ENCODE assay signal across 23 cellular contexts in the genomic region with DNA sequence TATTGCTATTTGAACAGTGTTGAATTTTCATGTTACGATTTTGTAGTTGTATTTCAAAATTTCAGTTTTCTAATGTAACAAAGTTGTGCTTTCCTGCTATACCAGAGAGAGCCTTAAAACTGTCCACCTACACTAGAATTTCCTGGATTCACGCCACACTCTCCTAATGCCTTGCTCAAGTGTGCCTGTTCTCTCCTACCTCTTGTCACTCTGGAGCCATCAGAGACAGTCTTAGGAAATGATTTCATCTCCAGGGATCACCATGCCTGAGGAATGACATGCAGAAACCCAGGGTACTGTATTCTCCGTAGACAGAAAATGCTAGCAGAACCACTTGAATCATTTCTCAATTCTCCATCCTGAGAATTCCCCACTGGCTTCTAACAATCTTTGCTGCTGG.
"Had no signal": no experiment of that assay in that cellular context is flagged by ENCODE, and none has a peak within 500 bp of the region (broad histone marks: within the 10 kb centered on the region; RNA-seq: fewer than 3 reads in every experiment).

No MANE protein-coding gene starts in this region.

- H3K9ac ChIP-seq: neural progenitor cell, parathyroid adenoma had no signal

- H3K9me3 Mint-ChIP-seq: mesothelial cell of epicardium; natural killer cell treated with Interleukin-12 subunit alpha and Interleukin-12 subunit beta and Interleukin-15 and Interleukin-18, amount 100 ng/mL, for 72 hours; type B pancreatic cell had no signal

- H3K36me3 ChIP-seq: neural progenitor cell, right atrium auricular region, sigmoid colon, thyroid gland had no signal

- H3K27me3 Mint-ChIP-seq: effector memory CD8-positive, alpha-beta T cell; naive B cell; progenitor cell of endocrine pancreas; stimulated activated naive CD8-positive, alpha-beta T cell treated with anti-CD3 and anti-CD28 coated beads, Interleukin-15, amount 100 ng/mL, for 72 hours; type B pancreatic cell had no signal

- H3K4me1 Mint-ChIP-seq: mesothelial cell of epicardium; neural progenitor cell; stimulated activated naive CD8-positive, alpha-beta T cell treated with anti-CD3 and anti-CD28 coated beads, Interleukin-15, amount 100 ng/mL, for 72 hours had no signal

- H3K27me3 ChIP-seq: neural progenitor cell, right atrium auricular region, sigmoid colon, thyroid gland had no signal

- H3K27ac ChIP-seq: neural progenitor cell, parathyroid adenoma, right atrium auricular region, sigmoid colon, thyroid gland had no signal

- DNase-seq: cerebellar nuclear complex; cortex of kidney; effector memory CD8-positive, alpha-beta T cell; kidney; mesenchymal stem cell; mucosa of descending colon; naive B cell; sigmoid colon; small intestine; stimulated activated CD4-positive, alpha-beta T cell treated with anti-CD3 and anti-CD28 coated beads, Interleukin-12 subunit alpha, Interleukin-12 subunit beta, amount 100 ng/mL, for 4 hours; stimulated activated CD4-positive, alpha-beta T cell treated with anti-CD3 and anti-CD28 coated beads, Interleukin-1b, Interleukin-23, amount 100 ng/mL, for 48 hours; stimulated activated CD4-positive, alpha-beta T cell treated with anti-CD3 and anti-CD28 coated beads, Interleukin-4, amount 100 ng/mL, for 1 hour; stimulated activated CD8-positive, alpha-beta memory T cell treated with anti-CD3 and anti-CD28 coated beads, Interleukin-4, amount 100 ng/mL, for 48 hours; stimulated activated naive CD4-positive, alpha-beta T cell; stimulated activated naive CD8-positive, alpha-beta T cell treated with anti-CD3 and anti-CD28 coated beads, Interleukin-15, amount 100 ng/mL, for 72 hours; thyroid gland had no signal

- H3K9me3 ChIP-seq: mucosa of descending colon, right atrium auricular region, sigmoid colon, thyroid gland had no signal

- H3K36me3 Mint-ChIP-seq: mesothelial cell of epicardium; natural killer cell treated with Interleukin-12 subunit alpha and Interleukin-12 subunit beta and Interleukin-15 and Interleukin-18, amount 100 ng/mL, for 72 hours; neural progenitor cell; type B pancreatic cell had no signal

- H3K4me3 ChIP-seq: mucosa of descending colon, neural progenitor cell, right atrium auricular region, sigmoid colon, thyroid gland had no signal

- H3K4me3 Mint-ChIP-seq: effector memory CD8-positive, alpha-beta T cell; mesothelial cell of epicardium; naive B cell; natural killer cell treated with Interleukin-12 subunit alpha and Interleukin-12 subunit beta and Interleukin-15 and Interleukin-18, amount 100 ng/mL, for 72 hours; neural progenitor cell; stimulated activated naive CD8-positive, alpha-beta T cell treated with anti-CD3 and anti-CD28 coated beads, Interleukin-15, amount 100 ng/mL, for 72 hours; type B pancreatic cell had no signal

- H3K27ac Mint-ChIP-seq: effector memory CD8-positive, alpha-beta T cell; mesothelial cell of epicardium; natural killer cell treated with Interleukin-12 subunit alpha and Interleukin-12 subunit beta and Interleukin-15 and Interleukin-18, amount 100 ng/mL, for 72 hours; neural progenitor cell; progenitor cell of endocrine pancreas; stimulated activated naive CD8-positive, alpha-beta T cell treated with anti-CD3 and anti-CD28 coated beads, Interleukin-15, amount 100 ng/mL, for 72 hours; type B pancreatic cell had no signal

- H3K4me1 ChIP-seq: neural progenitor cell, parathyroid adenoma, right atrium auricular region, thyroid gland had no signal
